ENCODE assay signal across 19 cellular contexts in the genomic region with DNA sequence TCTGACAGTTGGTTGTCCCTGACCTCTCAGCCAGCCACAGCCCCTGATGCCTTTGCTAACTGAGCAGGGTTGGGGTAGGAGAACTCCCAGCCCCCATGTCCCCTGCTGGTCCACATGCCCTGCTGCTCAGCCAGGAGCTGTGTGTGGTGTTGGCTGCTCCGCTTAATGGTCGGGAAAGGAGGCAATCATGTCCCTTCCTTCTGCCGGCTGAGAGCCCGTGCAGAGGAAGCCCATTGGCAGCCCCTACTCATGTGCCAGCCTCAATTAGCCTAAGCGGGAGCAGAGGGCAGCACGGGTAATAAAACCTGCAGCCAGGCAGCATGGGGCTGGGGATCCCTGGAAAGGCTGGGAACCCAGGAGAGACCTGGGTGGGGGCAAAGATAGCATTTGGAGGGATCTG.
DNase-seq lines count a peak whose midpoint lies in the region; ATAC-seq and TF ChIP-seq lines count a peak whose summit lies in the region.
"Had no signal": no experiment of that assay in that cellular context is flagged by ENCODE, and none has a peak within 500 bp of the region (broad histone marks: within the 10 kb centered on the region; RNA-seq: fewer than 3 reads in every experiment).

No MANE protein-coding gene starts in this region.

- H4K8ac ChIP-seq in IMR-90 (ENCODE audit: low read depth in 2 of 2, low read length in 2 of 2), result no peak overlapping the region

- no peak for TF ChIP-seq RAD21 in IMR-90 (IDR thresholded peaks at IDR 0.05; ENCODE audit: low read length)

- dilution Hi-C loops in IMR-90 (cut with HindIII; ENCODE audit: low sequenced_read_pairs, unreplicated experiment), result no loop called here

- no TSS peak for BruUV-seq in IMR-90 (replicated peaks; lab: Mats Ljungman, UMichigan)

- H2AK5ac ChIP-seq in IMR-90 (ENCODE audit: low read depth, low read length), result no peak overlapping the region

- H4K91ac ChIP-seq in IMR-90 (ENCODE audit: insufficient read depth, low read depth, low read length), result no peak overlapping the region

- POLR2A ChIA-PET in IMR-90 (lab: Charles Lee; ENCODE audit: unreplicated experiment), result no interaction called here

- H3K27me3 Mint-ChIP-seq in nephron progenitor cell (ENCODE audit: low read depth, poor library complexity), result peaks cover 15% of the 10 kb centered on the region

- H3K9me3 Mint-ChIP-seq in nephron progenitor cell, result peaks cover 13% of the 10 kb centered on the region
- H3K9me3 Mint-ChIP-seq: activated CD4-positive, alpha-beta T cell treated with anti-CD3 and anti-CD28 coated beads, Interleukin-2, amount 10 ng/mL, durations not matched to agents 7 days and 5 days; activated naive CD8-positive, alpha-beta T cell treated with anti-CD3 and anti-CD28 coated beads, Interleukin-2, amount 10 ng/mL, durations not matched to agents 7 days and 5 days; activated T-helper 17 cell treated with anti-CD3 and anti-CD28 coated beads, Interleukin-2, amount 50 U/mL, for 72 hours had no signal

- TF ChIP-seq CTCF in BE2C (IDR thresholded peaks at IDR 0.05; ENCODE audit: low read depth, low read length), result no peak
- no peak for TF ChIP-seq CTCF in IMR-90 (conservative IDR thresholded peaks at IDR 0.05; ENCODE audit: low read depth, low read length)
- TF ChIP-seq CTCF in nephron progenitor cell (IDR thresholded peaks at IDR 0.05), result no peak
- TF ChIP-seq CTCF in testis (IDR thresholded peaks at IDR 0.05), result no peak
- TF ChIP-seq CTCF in adrenal gland (IDR thresholded peaks at IDR 0.05), result no peak

- no peak overlapping the region for H3K14ac ChIP-seq in IMR-90 (replicated peaks; ENCODE audit: low read depth, low read length)

- no peak overlapping the region for H2BK120ac ChIP-seq in IMR-90 (ENCODE audit: low read depth, low read length)

- H3K18ac ChIP-seq in IMR-90 (ENCODE audit: low read depth, low read length), result no peak overlapping the region

- CTCF ChIA-PET in IMR-90 (lab: Yijun Ruan, JAX), result no interaction called here

- peak overlapping the region; percentile 29 for H3K27ac Mint-ChIP-seq in nephron progenitor cell
- H3K27ac Mint-ChIP-seq: activated CD4-positive, alpha-beta T cell treated with anti-CD3 and anti-CD28 coated beads, Interleukin-2, amount 10 ng/mL, durations not matched to agents 7 days and 5 days; activated naive CD8-positive, alpha-beta T cell treated with anti-CD3 and anti-CD28 coated beads, Interleukin-2, amount 10 ng/mL, durations not matched to agents 7 days and 5 days; activated T-helper 17 cell treated with anti-CD3 and anti-CD28 coated beads, Interleukin-2, amount 50 U/mL, for 72 hours; CD14-positive monocyte had no signal

- no peak overlapping the region for H3K9ac ChIP-seq in IMR-90 (ENCODE audit: low read depth, low read length)
- H3K9ac ChIP-seq in duodenal mucosa (ENCODE audit: low read depth in 1 of 2, low read length in 2 of 2), result peak overlapping the region in 1 of 2 donors; percentile 4

- no peak overlapping the region for H2BK5ac ChIP-seq in IMR-90 (ENCODE audit: low read depth, low read length, poor library complexity, severe bottlenecking)

- H2AFZ ChIP-seq in IMR-90 (replicated peaks; ENCODE audit: low read length, poor library complexity), result peak overlapping the region; percentile 68

- DNase-seq in BE2C, result peak; percentile 51
- no peak for DNase-seq in IMR-90
- no peak for DNase-seq in nephron progenitor cell
- DNase-seq in testis, result no peak
- no peak for DNase-seq in mesenteric fat pad (ENCODE audit: low spot score)
- no peak for DNase-seq in activated CD4-positive, alpha-beta T cell treated with anti-CD3 and anti-CD28 coated beads for 48 hours
- no peak for DNase-seq in adrenal gland
- DNase-seq: ACHN; activated CD4-positive, alpha-beta T cell treated with anti-CD3 and anti-CD28 coated beads, Interleukin-2, amount 10 ng/mL, durations not matched to agents 7 days and 5 days; activated naive CD8-positive, alpha-beta T cell treated with anti-CD3 and anti-CD28 coated beads, Interleukin-2, amount 10 ng/mL, durations not matched to agents 7 days and 5 days; NCI-H1436 treated with DMSO at 0.1 percent for 48 hours; NCI-H748 treated with DMSO at 0.1 percent for 48 hours; OCI-M1; SIG-M5 had no signal

- H3K36me3 Mint-ChIP-seq in nephron progenitor cell (ENCODE audit: low read depth), result no peaks in the 10 kb centered on the region
- H3K36me3 Mint-ChIP-seq: activated naive CD8-positive, alpha-beta T cell treated with anti-CD3 and anti-CD28 coated beads, Interleukin-2, amount 10 ng/mL, durations not matched to agents 7 days and 5 days; brain; CD14-positive monocyte had no signal

- H3K27me3 ChIP-seq in BE2C (no peaks in the 10 kb centered on the region), IMR-90 (ENCODE audit: control insufficient read depth, insufficient read depth, low read length) (peaks cover 10% of the 10 kb centered on the region; the same call in 1 of the 2 replicates), duodenal mucosa (ENCODE audit: control insufficient read depth in 1 of 2, insufficient read depth in 2 of 2, low read length in 2 of 2) (no peaks in the 10 kb centered on the region), testis (no peaks in the 10 kb centered on the region), adrenal gland (no peaks in the 10 kb centered on the region)

- no peak overlapping the region for H4K5ac ChIP-seq in IMR-90 (ENCODE audit: low read depth, low read length)

- H3K36me3 ChIP-seq in BE2C (no peaks in the 10 kb centered on the region), IMR-90 (ENCODE audit: control insufficient read depth, insufficient read depth, low read length) (no peaks in the 10 kb centered on the region), duodenal mucosa (ENCODE audit: control insufficient read depth in 1 of 2, insufficient read depth in 2 of 2, low read length in 2 of 2) (no peaks in the 10 kb centered on the region), testis (ENCODE audit: low read depth, missing control alignments) (no peaks in the 10 kb centered on the region), adrenal gland (replicated peaks in 1 of 2) (no peaks in the 10 kb centered on the region)
- H3K36me3 ChIP-seq: suprapubic skin had no signal

- H3K27ac ChIP-seq in IMR-90 (ENCODE audit: insufficient read depth, low read length) (no peak overlapping the region), duodenal mucosa (ENCODE audit: low read depth, low read length) (peak overlapping the region; percentile 36), testis (peak overlapping the region in 1 of 2 donors; percentile 19), adrenal gland (peak overlapping the region in 1 of 5 donors; percentile 52)
- H3K27ac ChIP-seq: suprapubic skin had no signal

- no peak overlapping the region for H3K4me3 Mint-ChIP-seq in nephron progenitor cell
- H3K4me3 Mint-ChIP-seq: activated CD4-positive, alpha-beta T cell treated with anti-CD3 and anti-CD28 coated beads, Interleukin-2, amount 10 ng/mL, durations not matched to agents 7 days and 5 days; activated naive CD8-positive, alpha-beta T cell treated with anti-CD3 and anti-CD28 coated beads, Interleukin-2, amount 10 ng/mL, durations not matched to agents 7 days and 5 days; activated T-helper 17 cell treated with anti-CD3 and anti-CD28 coated beads, Interleukin-2, amount 50 U/mL, for 72 hours; CD14-positive monocyte had no signal

- intact Hi-C loops in IMR-90 (cut with micrococcal nuclease), result no loop called here
- intact Hi-C loops in testis (cut with DNase I; ENCODE audit: low total_unique reads), result no loop called here
- intact Hi-C loops in adrenal gland (cut with DNase I), result no loop called here

- peaks cover 24% of the 10 kb centered on the region for H3K4me1 ChIP-seq in BE2C
- H3K4me1 ChIP-seq in IMR-90 (ENCODE audit: control insufficient read depth, insufficient read depth, low read length), result no peaks in the 10 kb centered on the region
- peaks cover 18 to 23% of the 10 kb centered on the region in 2 donors for H3K4me1 ChIP-seq in duodenal mucosa (ENCODE audit: control insufficient read depth in 1 of 2, insufficient read depth in 2 of 2, low read length in 2 of 2)
- H3K4me1 ChIP-seq in testis, result peaks cover 19% of the 10 kb centered on the region
- H3K4me1 ChIP-seq in adrenal gland (replicated peaks in 1 of 2), result peaks cover 0 to 5% of the 10 kb centered on the region in 2 donors

- H3K4me1 Mint-ChIP-seq in nephron progenitor cell, result peaks cover 73% of the 10 kb centered on the region
- H3K4me1 Mint-ChIP-seq: activated CD4-positive, alpha-beta T cell treated with anti-CD3 and anti-CD28 coated beads, Interleukin-2, amount 10 ng/mL, durations not matched to agents 7 days and 5 days; activated naive CD8-positive, alpha-beta T cell treated with anti-CD3 and anti-CD28 coated beads, Interleukin-2, amount 10 ng/mL, durations not matched to agents 7 days and 5 days; activated T-helper 17 cell treated with anti-CD3 and anti-CD28 coated beads, Interleukin-2, amount 50 U/mL, for 72 hours; CD14-positive monocyte had no signal

- in situ Hi-C loops in IMR-90 (cut with MboI; ENCODE audit: low sequenced_read_pairs), result no loop called here

- WGBS in IMR-90 (ENCODE audit: extremely low coverage in 2 of 2, insufficient read length in 1 of 2), 2 experiments, result no CpG with 5 or more reads among the region's 6 CpGs
- 48 to 68% methylated on average over 5 to 6 of the region's 6 CpGs for WGBS in testis, 2 donors
- WGBS in adrenal gland, 4 donors, result 67 to 75% (median 71%) methylated on average over 5 to 6 of the region's 6 CpGs

- TF ChIP-seq POLR2A in IMR-90 (IDR thresholded peaks at IDR 0.05; ENCODE audit: low read depth, low read length) (no peak), testis (IDR thresholded peaks at IDR 0.05) (no peak), adrenal gland (IDR thresholded peaks at IDR 0.05) (no peak)

- no peaks in the 10 kb centered on the region for H4K20me1 ChIP-seq in IMR-90 (ENCODE audit: insufficient read depth, low read length)

- no peak overlapping the region for H3K4me2 ChIP-seq in IMR-90 (ENCODE audit: low read depth, low read length)

- no peak for ATAC-seq in IMR-90 (ENCODE audit: low read depth)
- ATAC-seq: activated T-helper 17 cell treated with anti-CD3 and anti-CD28 coated beads, Interleukin-2, amount 50 U/mL, for 72 hours had no signal

- no peaks in the 10 kb centered on the region for H3K79me1 ChIP-seq in IMR-90 (ENCODE audit: low read depth in 1 of 2, low read length in 2 of 2)

- H3K4me3 ChIP-seq in BE2C (ENCODE audit: low read depth, low read length) (no peak overlapping the region; the same call in 1 of the 2 replicates), IMR-90 (ENCODE audit: insufficient read depth, low read depth, low read length) (no peak overlapping the region), duodenal mucosa (ENCODE audit: low read depth in 1 of 2, low read length in 2 of 2) (peak overlapping the region; percentile 33 to 50), testis (no peak overlapping the region), adrenal gland (no peak overlapping the region)
- H3K4me3 ChIP-seq: suprapubic skin had no signal

- no peak overlapping the region for H2BK15ac ChIP-seq in IMR-90 (ENCODE audit: low read depth, low read length)

- no peak overlapping the region for H3K23ac ChIP-seq in IMR-90 (ENCODE audit: low read depth, low read length)

- no peak overlapping the region for H3K56ac ChIP-seq in IMR-90 (ENCODE audit: extremely low read depth, insufficient read depth, low read length)

- H2AK9ac ChIP-seq in IMR-90 (replicated peaks; ENCODE audit: low read depth, low read length, poor library complexity), result no peak overlapping the region

- H2BK20ac ChIP-seq in IMR-90 (ENCODE audit: low read depth, low read length), result no peak overlapping the region

- H3K9me3 ChIP-seq in BE2C (no peaks in the 10 kb centered on the region), IMR-90 (ENCODE audit: control insufficient read depth, insufficient read depth, low read length) (no peaks in the 10 kb centered on the region), duodenal mucosa (ENCODE audit: control insufficient read depth in 1 of 2, low read length in 2 of 2) (no peaks in the 10 kb centered on the region), testis (no peaks in the 10 kb centered on the region), adrenal gland (replicated peaks in 1 of 3) (no peaks in the 10 kb centered on the region)
- H3K9me3 ChIP-seq: suprapubic skin had no signal

- H3K9me1 ChIP-seq in IMR-90 (ENCODE audit: insufficient read depth, low read length), result no peaks in the 10 kb centered on the region

- no peak overlapping the region for H3K4ac ChIP-seq in IMR-90 (ENCODE audit: low read depth, low read length)

Comparison
In these comparisons a context has a peak if more than half of its experiments do, and no peak if none do; other contexts are left out.
1. H3K4me3 ChIP-seq: peak in duodenal mucosa (2 of 2); none in BE2C (single experiment), IMR-90 (single experiment), testis (0 of 2) and adrenal gland (0 of 4).